In the genomic region with DNA sequence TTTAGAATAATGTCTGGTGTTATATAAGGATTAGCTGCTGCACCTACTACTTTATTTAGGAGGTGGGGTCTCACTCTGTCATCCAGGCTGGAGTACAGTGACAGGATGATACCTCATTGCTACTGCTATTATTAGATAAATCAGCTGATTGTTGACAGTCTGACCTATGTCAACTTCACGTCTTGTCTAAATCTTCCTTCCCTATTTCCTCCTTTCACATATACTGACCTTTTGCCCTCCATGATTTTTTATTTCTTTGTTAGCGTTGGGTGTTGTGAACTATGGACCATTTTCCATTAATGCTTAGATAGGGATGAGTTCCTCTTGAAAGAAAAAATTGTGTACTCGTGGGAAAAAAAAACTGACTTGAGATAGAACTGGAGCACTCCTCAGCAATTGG, we compare ENCODE assay signal across 2 cellular contexts.
TF ChIP-seq lines count a peak whose summit lies in the region.

No MANE protein-coding gene starts in this region.

TF ChIP-seq in GM23338, 12 proteins besides CTCF, POLR2A, EP300 and RAD21 (continued from another document):
- no peak for TF ChIP-seq CREB1 (CRISPR knock-in tag; IDR thresholded peaks at IDR 0.05; ENCODE audit: low read depth)
- no peak for TF ChIP-seq JUNB (IDR thresholded peaks at IDR 0.05; ENCODE audit: unreplicated experiment)
TF ChIP-seq in GM23338: peak in this region for 0.

TF ChIP-seq in GM12878, 131 proteins besides CTCF, POLR2A, EP300 and RAD21 (continued from another document):
- TF ChIP-seq E4F1 (IDR thresholded peaks at IDR 0.05; ENCODE audit: borderline replicate concordance, partially characterized antibody) (no peak), MEF2A (IDR thresholded peaks at IDR 0.05; ENCODE audit: insufficient read depth, low read depth, low read length) (no peak), CREB1 (IDR thresholded peaks at IDR 0.05; ENCODE audit: low read depth) (no peak), POLR2AphosphoS5 (IDR thresholded peaks at IDR 0.05; ENCODE audit: low read length) (no peak), ELK1 (IDR thresholded peaks at IDR 0.05; ENCODE audit: low read depth, low read length) (no peak), NFXL1 (IDR thresholded peaks at IDR 0.05; ENCODE audit: borderline replicate concordance) (no peak), ZNF274 (IDR thresholded peaks at IDR 0.05; ENCODE audit: insufficient read depth, insufficient read length) (no peak), MTA3 (IDR thresholded peaks at IDR 0.05; ENCODE audit: borderline replicate concordance, low read length) (no peak), RCOR1 (conservative IDR thresholded peaks at IDR 0.05; ENCODE audit: low read depth, low read length) (no peak), RB1 (IDR thresholded peaks at IDR 0.05; ENCODE audit: borderline replicate concordance) (no peak), ATF3 (IDR thresholded peaks at IDR 0.05; ENCODE audit: borderline replicate concordance, extremely low read depth, low read depth, low read length) (no peak), PRDM15 (CRISPR knock-in tag; IDR thresholded peaks at IDR 0.05) (no peak), NKRF (conservative IDR thresholded peaks at IDR 0.05) (no peak), PML (IDR thresholded peaks at IDR 0.05; ENCODE audit: low read length) (no peak), EZH2 (IDR thresholded peaks at IDR 0.05; ENCODE audit: borderline replicate concordance, control insufficient read depth, low read depth, low read length) (no peak)
- TF ChIP-seq, protein P1, sequence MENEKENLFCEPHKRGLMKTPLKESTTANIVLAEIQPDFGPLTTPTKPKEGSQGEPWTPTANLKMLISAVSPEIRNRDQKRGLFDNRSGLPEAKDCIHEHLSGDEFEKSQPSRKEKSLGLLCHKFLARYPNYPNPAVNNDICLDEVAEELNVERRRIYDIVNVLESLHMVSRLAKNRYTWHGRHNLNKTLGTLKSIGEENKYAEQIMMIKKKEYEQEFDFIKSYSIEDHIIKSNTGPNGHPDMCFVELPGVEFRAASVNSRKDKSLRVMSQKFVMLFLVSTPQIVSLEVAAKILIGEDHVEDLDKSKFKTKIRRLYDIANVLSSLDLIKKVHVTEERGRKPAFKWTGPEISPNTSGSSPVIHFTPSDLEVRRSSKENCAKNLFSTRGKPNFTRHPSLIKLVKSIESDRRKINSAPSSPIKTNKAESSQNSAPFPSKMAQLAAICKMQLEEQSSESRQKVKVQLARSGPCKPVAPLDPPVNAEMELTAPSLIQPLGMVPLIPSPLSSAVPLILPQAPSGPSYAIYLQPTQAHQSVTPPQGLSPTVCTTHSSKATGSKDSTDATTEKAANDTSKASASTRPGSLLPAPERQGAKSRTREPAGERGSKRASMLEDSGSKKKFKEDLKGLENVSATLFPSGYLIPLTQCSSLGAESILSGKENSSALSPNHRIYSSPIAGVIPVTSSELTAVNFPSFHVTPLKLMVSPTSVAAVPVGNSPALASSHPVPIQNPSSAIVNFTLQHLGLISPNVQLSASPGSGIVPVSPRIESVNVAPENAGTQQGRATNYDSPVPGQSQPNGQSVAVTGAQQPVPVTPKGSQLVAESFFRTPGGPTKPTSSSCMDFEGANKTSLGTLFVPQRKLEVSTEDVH (IDR thresholded peaks at IDR 0.05; ENCODE audit: low read depth, partially characterized antibody) = no peak
- TF ChIP-seq, protein P2, sequence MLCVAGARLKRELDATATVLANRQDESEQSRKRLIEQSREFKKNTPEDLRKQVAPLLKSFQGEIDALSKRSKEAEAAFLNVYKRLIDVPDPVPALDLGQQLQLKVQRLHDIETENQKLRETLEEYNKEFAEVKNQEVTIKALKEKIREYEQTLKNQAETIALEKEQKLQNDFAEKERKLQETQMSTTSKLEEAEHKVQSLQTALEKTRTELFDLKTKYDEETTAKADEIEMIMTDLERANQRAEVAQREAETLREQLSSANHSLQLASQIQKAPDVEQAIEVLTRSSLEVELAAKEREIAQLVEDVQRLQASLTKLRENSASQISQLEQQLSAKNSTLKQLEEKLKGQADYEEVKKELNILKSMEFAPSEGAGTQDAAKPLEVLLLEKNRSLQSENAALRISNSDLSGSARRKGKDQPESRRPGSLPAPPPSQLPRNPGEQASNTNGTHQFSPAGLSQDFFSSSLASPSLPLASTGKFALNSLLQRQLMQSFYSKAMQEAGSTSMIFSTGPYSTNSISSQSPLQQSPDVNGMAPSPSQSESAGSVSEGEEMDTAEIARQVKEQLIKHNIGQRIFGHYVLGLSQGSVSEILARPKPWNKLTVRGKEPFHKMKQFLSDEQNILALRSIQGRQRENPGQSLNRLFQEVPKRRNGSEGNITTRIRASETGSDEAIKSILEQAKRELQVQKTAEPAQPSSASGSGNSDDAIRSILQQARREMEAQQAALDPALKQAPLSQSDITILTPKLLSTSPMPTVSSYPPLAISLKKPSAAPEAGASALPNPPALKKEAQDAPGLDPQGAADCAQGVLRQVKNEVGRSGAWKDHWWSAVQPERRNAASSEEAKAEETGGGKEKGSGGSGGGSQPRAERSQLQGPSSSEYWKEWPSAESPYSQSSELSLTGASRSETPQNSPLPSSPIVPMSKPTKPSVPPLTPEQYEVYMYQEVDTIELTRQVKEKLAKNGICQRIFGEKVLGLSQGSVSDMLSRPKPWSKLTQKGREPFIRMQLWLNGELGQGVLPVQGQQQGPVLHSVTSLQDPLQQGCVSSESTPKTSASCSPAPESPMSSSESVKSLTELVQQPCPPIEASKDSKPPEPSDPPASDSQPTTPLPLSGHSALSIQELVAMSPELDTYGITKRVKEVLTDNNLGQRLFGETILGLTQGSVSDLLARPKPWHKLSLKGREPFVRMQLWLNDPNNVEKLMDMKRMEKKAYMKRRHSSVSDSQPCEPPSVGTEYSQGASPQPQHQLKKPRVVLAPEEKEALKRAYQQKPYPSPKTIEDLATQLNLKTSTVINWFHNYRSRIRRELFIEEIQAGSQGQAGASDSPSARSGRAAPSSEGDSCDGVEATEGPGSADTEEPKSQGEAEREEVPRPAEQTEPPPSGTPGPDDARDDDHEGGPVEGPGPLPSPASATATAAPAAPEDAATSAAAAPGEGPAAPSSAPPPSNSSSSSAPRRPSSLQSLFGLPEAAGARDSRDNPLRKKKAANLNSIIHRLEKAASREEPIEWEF (IDR thresholded peaks at IDR 0.05; ENCODE audit: insufficient replicate concordance, low read depth, low read length) = no peak
